1 cellular context compared by ENCODE assay signal in genomic region chr5:164346785-164347630, GRCh38.
A peak's percentile ranks its signal among the peaks of the same experiment; 100 is the strongest.
TF ChIP-seq lines count a peak whose summit lies in the region.

No MANE protein-coding gene starts in this region.

TF ChIP-seq in K562, 482 proteins besides CTCF, POLR2A, EP300 and RAD21 (continued from another document and continues in another):
- TF ChIP-seq ATF6 (CRISPR knock-in tag; IDR thresholded peaks at IDR 0.05), result no peak
- TF ChIP-seq FOXK1 (CRISPR knock-in tag; IDR thresholded peaks at IDR 0.05; ENCODE audit: borderline replicate concordance), result no peak
- TF ChIP-seq ZNF274 (IDR thresholded peaks at IDR 0.05; ENCODE audit: borderline replicate concordance, low read depth, low read length), result no peak
- no peak for TF ChIP-seq ETS2 (tag; IDR thresholded peaks at IDR 0.05; ENCODE audit: borderline replicate concordance, poor library complexity, severe bottlenecking)
- no peak for TF ChIP-seq CHD7 (IDR thresholded peaks at IDR 0.05; ENCODE audit: low read depth, low read length)
- no peak for TF ChIP-seq ZNF143 (CRISPR knock-in tag; IDR thresholded peaks at IDR 0.05)
- TF ChIP-seq ATF2 (CRISPR knock-in tag; IDR thresholded peaks at IDR 0.05), result no peak
- no peak for TF ChIP-seq JUN (IDR thresholded peaks at IDR 0.05; ENCODE audit: borderline replicate concordance, low read depth, low read length)
- TF ChIP-seq JUN (CRISPR knock-in tag; IDR thresholded peaks at IDR 0.05; ENCODE audit: borderline replicate concordance), result no peak
- TF ChIP-seq ZFP1 (CRISPR knock-in tag; IDR thresholded peaks at IDR 0.05), result no peak
- no peak for TF ChIP-seq CGGBP1 (CRISPR knock-in tag; IDR thresholded peaks at IDR 0.05)
- TF ChIP-seq TFE3 (CRISPR knock-in tag; IDR thresholded peaks at IDR 0.05), result peak; percentile 30
- TF ChIP-seq ZFP36 (IDR thresholded peaks at IDR 0.05; ENCODE audit: low read depth, low read length, partially characterized antibody), result no peak
- peak; percentile 19; the same call in 1 of the 2 replicates for TF ChIP-seq FOXM1 (IDR thresholded peaks at IDR 0.05; ENCODE audit: low read depth)
- no peak for TF ChIP-seq FOXM1 (CRISPR knock-in tag; IDR thresholded peaks at IDR 0.05; ENCODE audit: low read depth)
- no peak for TF ChIP-seq LEF1 (IDR thresholded peaks at IDR 0.05)
- no peak for TF ChIP-seq ZNF584 (CRISPR knock-in tag; IDR thresholded peaks at IDR 0.05; ENCODE audit: low read depth)
- TF ChIP-seq TRIM24 (IDR thresholded peaks at IDR 0.05), result peak in 1 of 2 experiments; percentile 11; a peak in 1 of 4 replicates
- no peak for TF ChIP-seq NR2C2 (CRISPR knock-in tag; IDR thresholded peaks at IDR 0.05)
- peak; percentile 53; the same call in 1 of the 2 replicates for TF ChIP-seq NR2C2 (tag; IDR thresholded peaks at IDR 0.05)
- TF ChIP-seq ZNF79 (CRISPR knock-in tag; IDR thresholded peaks at IDR 0.05; ENCODE audit: low read depth), result no peak
- no peak for TF ChIP-seq EGR1 (conservative IDR thresholded peaks at IDR 0.05)
- TF ChIP-seq ETV5 (CRISPR knock-in tag; IDR thresholded peaks at IDR 0.05; ENCODE audit: low read depth), result no peak; the same call in 1 of the 2 replicates
- TF ChIP-seq HLTF (IDR thresholded peaks at IDR 0.05), result no peak
- TF ChIP-seq ZNF407 (IDR thresholded peaks at IDR 0.05; ENCODE audit: low read depth), result no peak
- no peak for TF ChIP-seq FOXA3 (CRISPR knock-in tag; conservative IDR thresholded peaks at IDR 0.05 in 1 of 2, IDR thresholded peaks at IDR 0.05 in 1 of 2)
- no peak for TF ChIP-seq NCOA1 (IDR thresholded peaks at IDR 0.05; ENCODE audit: low read depth)
- no peak for TF ChIP-seq ZNF165 (CRISPR knock-in tag; IDR thresholded peaks at IDR 0.05; ENCODE audit: borderline replicate concordance)
- no peak; the same call in 1 of the 2 replicates for TF ChIP-seq USF1 (CRISPR knock-in tag; IDR thresholded peaks at IDR 0.05)
- no peak for TF ChIP-seq NBN (IDR thresholded peaks at IDR 0.05; ENCODE audit: low read depth)
- TF ChIP-seq L3MBTL2 (IDR thresholded peaks at IDR 0.05), result peak; percentile 64
- peak; percentile 56; the same call in 1 of the 2 replicates for TF ChIP-seq DPF2 (IDR thresholded peaks at IDR 0.05)
- no peak for TF ChIP-seq ARID2 (IDR thresholded peaks at IDR 0.05)
- TF ChIP-seq KDM5B (IDR thresholded peaks at IDR 0.05; ENCODE audit: insufficient replicate concordance, low read depth, low read length), result no peak
